In genomic region chr11:69905611-69906452, GRCh38 we compare ENCODE assay signal across 1 cellular context.
TF ChIP-seq lines count a peak whose summit lies in the region.

No MANE protein-coding gene starts in this region.

TF ChIP-seq in K562, 482 proteins besides CTCF, POLR2A, EP300 and RAD21 (continued from another document and continues in another):
- no peak for TF ChIP-seq KDM2B (CRISPR knock-in tag; IDR thresholded peaks at IDR 0.05)
- no peak for TF ChIP-seq HCFC1 (IDR thresholded peaks at IDR 0.05; ENCODE audit: low read depth, low read length)
- no peak for TF ChIP-seq ARHGAP35 (IDR thresholded peaks at IDR 0.05; ENCODE audit: partially characterized antibody)
- TF ChIP-seq HSF4 (CRISPR knock-in tag; IDR thresholded peaks at IDR 0.05; ENCODE audit: borderline replicate concordance), result no peak
- no peak for TF ChIP-seq ZBTB2 (IDR thresholded peaks at IDR 0.05)
- TF ChIP-seq XRCC3 (IDR thresholded peaks at IDR 0.05), result no peak
- no peak for TF ChIP-seq RBM14 (IDR thresholded peaks at IDR 0.05; ENCODE audit: borderline replicate concordance, insufficient read depth, low read depth, low read length)
- peak; percentile 78 for TF ChIP-seq RBBP5 (IDR thresholded peaks at IDR 0.05; ENCODE audit: borderline replicate concordance, insufficient read depth, low read length, poor library complexity, severe bottlenecking)
- no peak for TF ChIP-seq NR2C1 (IDR thresholded peaks at IDR 0.05)
- TF ChIP-seq NR2C1 (tag; IDR thresholded peaks at IDR 0.05), result no peak
- TF ChIP-seq E2F6 (IDR thresholded peaks at IDR 0.05; ENCODE audit: borderline replicate concordance in 1 of 2, extremely low read depth in 1 of 2, insufficient read depth in 1 of 2, insufficient read length in 1 of 2, low read depth in 1 of 2, low read length in 1 of 2, poor library complexity in 1 of 2, severe bottlenecking in 1 of 2), result peak in 1 of 2 experiments; percentile 21
- TF ChIP-seq TEAD1 (CRISPR knock-in tag; IDR thresholded peaks at IDR 0.05), result 0 out of 4 replicates have a peak, but pooled peaks of 1 of the 2 experiments have one; percentile 31
- no peak for TF ChIP-seq RBM39 (optimal IDR thresholded peaks at IDR 0.05; ENCODE audit: low read depth, low read length)
- 0 out of 2 replicates have a peak, but pooled peaks have one; percentile 42 for TF ChIP-seq NBN (IDR thresholded peaks at IDR 0.05; ENCODE audit: low read depth)
- no peak for TF ChIP-seq ETV6 (IDR thresholded peaks at IDR 0.05; ENCODE audit: borderline replicate concordance in 1 of 2, low read depth in 2 of 2, low read length in 1 of 2)
- no peak for TF ChIP-seq ETV6 (CRISPR knock-in tag; IDR thresholded peaks at IDR 0.05; ENCODE audit: borderline replicate concordance)
- no peak for TF ChIP-seq FOXO4 (CRISPR knock-in tag; IDR thresholded peaks at IDR 0.05)
- peak; percentile 77 for TF ChIP-seq VEZF1 (CRISPR knock-in tag; IDR thresholded peaks at IDR 0.05)
- TF ChIP-seq SIN3A (IDR thresholded peaks at IDR 0.05; ENCODE audit: borderline replicate concordance in 2 of 2, control insufficient read depth in 1 of 2, low read depth in 2 of 2, low read length in 2 of 2), result no peak
- TF ChIP-seq SIRT6 (IDR thresholded peaks at IDR 0.05; ENCODE audit: low read depth, low read length), result no peak
- TF ChIP-seq NFIX (CRISPR knock-in tag; IDR thresholded peaks at IDR 0.05; ENCODE audit: low read depth), result no peak
- TF ChIP-seq BRF2 (IDR thresholded peaks at IDR 0.05; ENCODE audit: borderline replicate concordance, insufficient read depth, insufficient read length), result no peak
- no peak for TF ChIP-seq SAP30 (IDR thresholded peaks at IDR 0.05; ENCODE audit: borderline replicate concordance, insufficient read depth, low read depth, low read length, poor library complexity, severe bottlenecking)
- no peak for TF ChIP-seq TCF7L2 (IDR thresholded peaks at IDR 0.05; ENCODE audit: low read depth, low read length)
- no peak for TF ChIP-seq ZFP36 (IDR thresholded peaks at IDR 0.05; ENCODE audit: low read depth, low read length, partially characterized antibody)
- no peak for TF ChIP-seq SAFB2 (IDR thresholded peaks at IDR 0.05; ENCODE audit: borderline replicate concordance, low read depth, low read length, severe bottlenecking)
- TF ChIP-seq MITF (IDR thresholded peaks at IDR 0.05), result peak; percentile 72
- TF ChIP-seq GMEB1 (CRISPR knock-in tag; IDR thresholded peaks at IDR 0.05), result no peak
- TF ChIP-seq COPS2 (conservative IDR thresholded peaks at IDR 0.05), result no peak
- TF ChIP-seq PATZ1 (CRISPR knock-in tag; IDR thresholded peaks at IDR 0.05; ENCODE audit: borderline replicate concordance), result no peak
- no peak for TF ChIP-seq ZNF212 (CRISPR knock-in tag; IDR thresholded peaks at IDR 0.05)
- TF ChIP-seq SP2 (IDR thresholded peaks at IDR 0.05; ENCODE audit: extremely low read depth, low read depth, low read length, poor library complexity, severe bottlenecking), result no peak
- no peak for TF ChIP-seq POLR2H (tag; IDR thresholded peaks at IDR 0.05; ENCODE audit: low read depth)
- no peak for TF ChIP-seq ZNF121 (CRISPR knock-in tag; conservative IDR thresholded peaks at IDR 0.05)
- TF ChIP-seq ZBED1 (IDR thresholded peaks at IDR 0.05), result no peak
- TF ChIP-seq ZNF76 (CRISPR knock-in tag; IDR thresholded peaks at IDR 0.05; ENCODE audit: borderline replicate concordance), result no peak
- TF ChIP-seq MXI1 (IDR thresholded peaks at IDR 0.05; ENCODE audit: low read depth, low read length), result peak; percentile 25; the same call in 1 of the 2 replicates
- peak; percentile 97 for TF ChIP-seq HMGN3 (IDR thresholded peaks at IDR 0.05; ENCODE audit: borderline replicate concordance, extremely low read depth, insufficient read length, low read depth, low read length)
- TF ChIP-seq RNF219 (CRISPR knock-in tag; IDR thresholded peaks at IDR 0.05), result no peak
- peak; percentile 90 for TF ChIP-seq NFIC (IDR thresholded peaks at IDR 0.05)
- no peak for TF ChIP-seq ETV5 (CRISPR knock-in tag; IDR thresholded peaks at IDR 0.05; ENCODE audit: low read depth)
- TF ChIP-seq WHSC1 (IDR thresholded peaks at IDR 0.05; ENCODE audit: low read length), result no peak
- no peak for TF ChIP-seq ZNF695 (CRISPR knock-in tag; IDR thresholded peaks at IDR 0.05)
- TF ChIP-seq TEAD4 (IDR thresholded peaks at IDR 0.05; ENCODE audit: low read length), result peak; percentile 96
- no peak for TF ChIP-seq TEAD4 (CRISPR knock-in tag; IDR thresholded peaks at IDR 0.05; ENCODE audit: borderline replicate concordance)
- peak; percentile 91 for TF ChIP-seq ZNF766 (CRISPR knock-in tag; conservative IDR thresholded peaks at IDR 0.05)
- TF ChIP-seq KDM4B (IDR thresholded peaks at IDR 0.05; ENCODE audit: borderline replicate concordance in 2 of 2, low read depth in 1 of 2), result no peak
- TF ChIP-seq ESRRA (IDR thresholded peaks at IDR 0.05; ENCODE audit: borderline replicate concordance, low read depth), result 0 out of 2 replicates have a peak, but pooled peaks have one; percentile 14
- TF ChIP-seq TAL1 (IDR thresholded peaks at IDR 0.05), result peak; percentile 97
- TF ChIP-seq ZNF280B (CRISPR knock-in tag; IDR thresholded peaks at IDR 0.05), result no peak
- TF ChIP-seq CHD4 (IDR thresholded peaks at IDR 0.05; ENCODE audit: insufficient read depth, insufficient replicate concordance, low read depth, low read length, poor library complexity, severe bottlenecking), result no peak
- TF ChIP-seq SNAPC5 (CRISPR knock-in tag; IDR thresholded peaks at IDR 0.05), result no peak
- no peak for TF ChIP-seq NCOA6 (IDR thresholded peaks at IDR 0.05)
- peak; percentile 83 for TF ChIP-seq SMARCC2 (IDR thresholded peaks at IDR 0.05; ENCODE audit: low read depth)
